ENCODE assay signal across 13 cellular contexts in the genomic region with DNA sequence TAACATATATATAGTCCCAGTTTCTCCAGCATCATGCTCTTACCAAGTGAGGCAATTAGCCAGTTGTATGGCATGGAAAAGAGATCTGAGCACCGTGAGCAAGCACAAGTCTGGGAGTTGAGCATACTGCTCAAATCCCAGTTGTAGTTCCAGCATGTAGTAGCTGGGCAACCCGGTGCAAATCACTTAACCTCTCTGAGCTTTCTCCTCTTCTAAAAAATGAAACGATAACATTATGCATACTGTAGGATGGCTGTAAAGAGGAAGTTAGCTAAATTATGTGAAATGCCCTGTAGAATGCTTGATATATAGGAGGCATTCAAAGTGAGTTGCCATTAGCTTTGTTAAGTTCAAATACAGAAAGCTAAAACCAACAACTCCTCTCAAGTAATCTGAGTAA.
"Had no signal": no experiment of that assay in that cellular context is flagged by ENCODE, and none has a peak within 500 bp of the region (broad histone marks: within the 10 kb centered on the region; RNA-seq: fewer than 3 reads in every experiment).

No MANE protein-coding gene starts in this region.

- DNase-seq: activated CD4-positive, alpha-beta T cell treated with anti-CD3 and anti-CD28 coated beads for 4 hours; activated CD8-positive, alpha-beta memory T cell treated with anti-CD3 and anti-CD28 coated beads, Interleukin-2, amount 50 U/mL, for 48 hours; activated CD8-positive, alpha-beta T cell treated with anti-CD3 and anti-CD28 coated beads, Interleukin-2, amount 10 ng/mL, durations not matched to agents 7 days and 5 days; activated naive CD8-positive, alpha-beta T cell treated with anti-CD3 and anti-CD28 coated beads, Interleukin-2, amount 10 ng/mL, durations not matched to agents 7 days and 5 days; anterior cingulate cortex; dorsolateral prefrontal cortex; immature natural killer cell; lower lobe of right lung; stomach had no signal

- H3K4me3 ChIP-seq: dorsolateral prefrontal cortex, esophagus muscularis mucosa, lower lobe of right lung, right atrium auricular region, skin epidermis, stomach had no signal

- H3K27me3 ChIP-seq: dorsolateral prefrontal cortex, esophagus muscularis mucosa, right atrium auricular region, stomach had no signal

- H3K36me3 ChIP-seq: esophagus muscularis mucosa, lower lobe of right lung, right atrium auricular region, stomach had no signal

- H3K4me1 Mint-ChIP-seq: activated naive CD8-positive, alpha-beta T cell treated with anti-CD3 and anti-CD28 coated beads, Interleukin-2, amount 10 ng/mL, durations not matched to agents 7 days and 5 days had no signal

- H3K27ac ChIP-seq: dorsolateral prefrontal cortex, esophagus muscularis mucosa, lower lobe of right lung, right atrium auricular region, stomach had no signal

- H3K36me3 Mint-ChIP-seq: activated naive CD8-positive, alpha-beta T cell treated with anti-CD3 and anti-CD28 coated beads, Interleukin-2, amount 10 ng/mL, durations not matched to agents 7 days and 5 days; mesothelial cell of epicardium had no signal

- H3K4me3 Mint-ChIP-seq: activated CD8-positive, alpha-beta T cell treated with anti-CD3 and anti-CD28 coated beads, Interleukin-2, amount 10 ng/mL, durations not matched to agents 7 days and 5 days; activated naive CD8-positive, alpha-beta T cell treated with anti-CD3 and anti-CD28 coated beads, Interleukin-2, amount 10 ng/mL, durations not matched to agents 7 days and 5 days; immature natural killer cell; mesothelial cell of epicardium had no signal

- H3K9me3 ChIP-seq: esophagus muscularis mucosa, lower lobe of right lung, right atrium auricular region, stomach had no signal

- H3K27me3 Mint-ChIP-seq: activated naive CD8-positive, alpha-beta T cell treated with anti-CD3 and anti-CD28 coated beads, Interleukin-2, amount 10 ng/mL, durations not matched to agents 7 days and 5 days had no signal

- H3K4me1 ChIP-seq: right atrium auricular region, stomach had no signal

- H3K27ac Mint-ChIP-seq: activated CD8-positive, alpha-beta T cell treated with anti-CD3 and anti-CD28 coated beads, Interleukin-2, amount 10 ng/mL, durations not matched to agents 7 days and 5 days; activated naive CD8-positive, alpha-beta T cell treated with anti-CD3 and anti-CD28 coated beads, Interleukin-2, amount 10 ng/mL, durations not matched to agents 7 days and 5 days; immature natural killer cell; mesothelial cell of epicardium had no signal

- ATAC-seq: activated CD8-positive, alpha-beta T cell treated with anti-CD3 and anti-CD28 coated beads, Interleukin-2, amount 10 ng/mL, durations not matched to agents 7 days and 5 days; lower lobe of right lung had no signal
